2 cellular contexts compared by ENCODE assay signal in the genomic region with DNA sequence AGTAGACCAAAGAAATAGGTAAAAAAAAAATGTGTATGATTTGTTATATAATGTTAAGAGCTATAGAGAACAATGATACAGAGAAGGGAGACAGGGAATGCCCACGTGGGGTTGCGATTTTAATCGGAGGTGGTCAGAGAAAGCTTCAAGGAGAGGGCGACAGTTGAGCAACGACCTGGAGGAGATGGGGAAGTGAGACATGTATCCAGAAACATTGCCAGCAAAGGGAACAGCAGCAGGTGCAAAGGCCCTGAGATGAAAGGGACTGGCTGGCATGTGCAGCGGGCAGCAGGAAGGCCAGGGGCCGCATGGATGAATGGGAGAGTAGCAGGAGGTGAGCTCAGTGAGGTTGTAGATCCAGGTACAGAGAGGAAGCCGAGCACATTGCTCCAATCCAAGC.
TF ChIP-seq lines count a peak whose summit lies in the region.

No MANE protein-coding gene starts in this region.

TF ChIP-seq in GM23338, 12 proteins besides CTCF, POLR2A, EP300 and RAD21:
- no peak for TF ChIP-seq REST (IDR thresholded peaks at IDR 0.05; ENCODE audit: unreplicated experiment)
- TF ChIP-seq ZNF114 (CRISPR knock-in tag; IDR thresholded peaks at IDR 0.05), result no peak
TF ChIP-seq in GM23338: peak in this region for 0.

TF ChIP-seq in WTC11, 78 proteins besides CTCF, POLR2A, EP300 and RAD21 (continued from another document):
- TF ChIP-seq, protein P1, sequence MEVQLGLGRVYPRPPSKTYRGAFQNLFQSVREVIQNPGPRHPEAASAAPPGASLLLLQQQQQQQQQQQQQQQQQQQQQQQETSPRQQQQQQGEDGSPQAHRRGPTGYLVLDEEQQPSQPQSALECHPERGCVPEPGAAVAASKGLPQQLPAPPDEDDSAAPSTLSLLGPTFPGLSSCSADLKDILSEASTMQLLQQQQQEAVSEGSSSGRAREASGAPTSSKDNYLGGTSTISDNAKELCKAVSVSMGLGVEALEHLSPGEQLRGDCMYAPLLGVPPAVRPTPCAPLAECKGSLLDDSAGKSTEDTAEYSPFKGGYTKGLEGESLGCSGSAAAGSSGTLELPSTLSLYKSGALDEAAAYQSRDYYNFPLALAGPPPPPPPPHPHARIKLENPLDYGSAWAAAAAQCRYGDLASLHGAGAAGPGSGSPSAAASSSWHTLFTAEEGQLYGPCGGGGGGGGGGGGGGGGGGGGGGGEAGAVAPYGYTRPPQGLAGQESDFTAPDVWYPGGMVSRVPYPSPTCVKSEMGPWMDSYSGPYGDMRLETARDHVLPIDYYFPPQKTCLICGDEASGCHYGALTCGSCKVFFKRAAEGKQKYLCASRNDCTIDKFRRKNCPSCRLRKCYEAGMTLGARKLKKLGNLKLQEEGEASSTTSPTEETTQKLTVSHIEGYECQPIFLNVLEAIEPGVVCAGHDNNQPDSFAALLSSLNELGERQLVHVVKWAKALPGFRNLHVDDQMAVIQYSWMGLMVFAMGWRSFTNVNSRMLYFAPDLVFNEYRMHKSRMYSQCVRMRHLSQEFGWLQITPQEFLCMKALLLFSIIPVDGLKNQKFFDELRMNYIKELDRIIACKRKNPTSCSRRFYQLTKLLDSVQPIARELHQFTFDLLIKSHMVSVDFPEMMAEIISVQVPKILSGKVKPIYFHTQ (CRISPR knock-in tag; IDR thresholded peaks at IDR 0.05), result no peak
- TF ChIP-seq FOXP1 (CRISPR knock-in tag; IDR thresholded peaks at IDR 0.05; ENCODE audit: borderline replicate concordance) (no peak), SOX15 (CRISPR knock-in tag; IDR thresholded peaks at IDR 0.05) (no peak), CREM (CRISPR knock-in tag; IDR thresholded peaks at IDR 0.05) (no peak), USF2 (CRISPR knock-in tag; IDR thresholded peaks at IDR 0.05) (no peak)
